27 cellular contexts compared by ENCODE assay signal in the genomic region with DNA sequence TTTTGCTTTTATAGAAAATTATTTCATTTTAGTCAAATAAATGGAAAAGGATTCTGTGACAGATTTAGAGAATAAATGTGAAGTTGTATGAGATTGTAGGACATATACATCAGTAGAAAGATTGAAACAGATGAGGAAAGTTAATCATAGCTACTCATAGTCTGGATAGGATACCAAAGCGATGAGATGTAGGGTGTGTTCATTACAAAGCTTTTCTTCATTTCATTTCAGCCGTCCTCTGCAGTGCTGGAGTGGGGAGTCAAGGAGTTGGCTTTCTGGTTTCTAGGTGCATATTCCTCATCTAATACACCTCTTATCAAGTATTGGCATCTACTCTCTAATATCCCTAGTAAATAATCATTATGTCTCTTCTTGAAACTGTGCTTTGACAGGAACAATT.
"Had no signal": no experiment of that assay in that cellular context is flagged by ENCODE, and none has a peak within 500 bp of the region (broad histone marks: within the 10 kb centered on the region; RNA-seq: fewer than 3 reads in every experiment).

No MANE protein-coding gene starts in this region.

- H3K4me1 ChIP-seq: ascending aorta, esophagus muscularis mucosa, parathyroid adenoma, right atrium auricular region, suprapubic skin, tibial artery, upper lobe of right lung had no signal

- H3K4me3 Mint-ChIP-seq: activated CD4-positive, alpha-beta T cell treated with anti-CD3 and anti-CD28 coated beads for 36 hours; activated CD8-positive, alpha-beta memory T cell treated with anti-CD3 and anti-CD28 coated beads, Interleukin-2, amount 10 ng/mL, durations not matched to agents 7 days and 5 days; activated CD8-positive, alpha-beta T cell treated with anti-CD3 and anti-CD28 coated beads, Interleukin-2, amount 10 ng/mL, durations not matched to agents 7 days and 5 days; activated naive CD8-positive, alpha-beta T cell treated with anti-CD3 and anti-CD28 coated beads for 36 hours; brain; mesothelial cell of epicardium; naive B cell; T-cell had no signal

- H3K27me3 Mint-ChIP-seq: activated CD4-positive, alpha-beta T cell treated with anti-CD3 and anti-CD28 coated beads for 36 hours; activated CD8-positive, alpha-beta memory T cell treated with anti-CD3 and anti-CD28 coated beads, Interleukin-2, amount 10 ng/mL, durations not matched to agents 7 days and 5 days; brain; naive B cell; T-cell had no signal

- H3K4me1 Mint-ChIP-seq: activated CD4-positive, alpha-beta T cell treated with anti-CD3 and anti-CD28 coated beads for 36 hours; activated CD8-positive, alpha-beta memory T cell treated with anti-CD3 and anti-CD28 coated beads, Interleukin-2, amount 10 ng/mL, durations not matched to agents 7 days and 5 days; brain; mesothelial cell of epicardium; naive B cell; T-cell had no signal

- H3K27ac Mint-ChIP-seq: activated CD4-positive, alpha-beta T cell treated with anti-CD3 and anti-CD28 coated beads for 36 hours; activated CD8-positive, alpha-beta memory T cell treated with anti-CD3 and anti-CD28 coated beads, Interleukin-2, amount 10 ng/mL, durations not matched to agents 7 days and 5 days; activated CD8-positive, alpha-beta T cell treated with anti-CD3 and anti-CD28 coated beads, Interleukin-2, amount 10 ng/mL, durations not matched to agents 7 days and 5 days; activated naive CD8-positive, alpha-beta T cell treated with anti-CD3 and anti-CD28 coated beads for 36 hours; activated T-helper 2 cell treated with anti-CD3 and anti-CD28 coated beads, Interferon-gamma antibody, Interleukin-2, Interleukin-4, amounts not matched to agents 10 μg/mL and 5 μg/mL and 100 μg/mL, durations not matched to agents 14 hours and 24 hours and 36 hours; brain; mesothelial cell of epicardium; naive B cell; T-cell had no signal

- H2AFZ ChIP-seq: parathyroid adenoma had no signal

- DNase-seq: activated CD4-positive, alpha-beta T cell treated with anti-CD3 and anti-CD28 coated beads for 36 hours; activated CD4-positive, CD25-positive, alpha-beta regulatory T cell; activated CD8-positive, alpha-beta memory T cell treated with anti-CD3 and anti-CD28 coated beads, Interleukin-2, amount 10 ng/mL, durations not matched to agents 7 days and 5 days; activated CD8-positive, alpha-beta T cell treated with anti-CD3 and anti-CD28 coated beads, Interleukin-2, amount 10 ng/mL, durations not matched to agents 7 days and 5 days; activated naive CD4-positive, alpha-beta T cell treated with Interleukin-2 at 50 U/mL for 16 hours; activated naive CD8-positive, alpha-beta T cell treated with anti-CD3 and anti-CD28 coated beads for 36 hours; activated T-cell treated with anti-CD3 and anti-CD28 coated beads, Interleukin-2, amount 50 U/mL, for 48 hours; caudate nucleus; cortex of kidney; glutamatergic neuron; islet precursor cell; left colon; naive B cell; stimulated activated CD4-positive, alpha-beta T cell treated with anti-CD3 and anti-CD28 coated beads, Interleukin-15, amount 100 ng/mL, for 24 hours; stimulated activated CD4-positive, alpha-beta T cell treated with anti-CD3 and anti-CD28 coated beads, Interleukin-2, amount 100 ng/mL, for 24 hours; stimulated activated naive CD4-positive, alpha-beta T cell; T-cell; tibial artery; upper lobe of right lung had no signal

- H3K27me3 ChIP-seq: ascending aorta, esophagus muscularis mucosa, right atrium auricular region, suprapubic skin, tibial artery, upper lobe of right lung had no signal

- ATAC-seq: activated CD4-positive, alpha-beta T cell treated with anti-CD3 and anti-CD28 coated beads for 36 hours; activated CD8-positive, alpha-beta memory T cell treated with anti-CD3 and anti-CD28 coated beads, Interleukin-2, amount 10 ng/mL, durations not matched to agents 7 days and 5 days; activated CD8-positive, alpha-beta T cell treated with anti-CD3 and anti-CD28 coated beads, Interleukin-2, amount 10 ng/mL, durations not matched to agents 7 days and 5 days; left colon; T-cell; upper lobe of right lung had no signal

- H3K27ac ChIP-seq: ascending aorta, esophagus muscularis mucosa, parathyroid adenoma, right atrium auricular region, suprapubic skin, tibial artery, upper lobe of right lung had no signal

- H3K36me3 Mint-ChIP-seq: activated CD8-positive, alpha-beta memory T cell treated with anti-CD3 and anti-CD28 coated beads, Interleukin-2, amount 10 ng/mL, durations not matched to agents 7 days and 5 days; activated naive CD8-positive, alpha-beta T cell treated with anti-CD3 and anti-CD28 coated beads for 36 hours; mesothelial cell of epicardium; naive B cell; T-cell had no signal

- H3K36me3 ChIP-seq: ascending aorta, esophagus muscularis mucosa, right atrium auricular region, suprapubic skin, tibial artery, upper lobe of right lung had no signal

- H3K9me3 ChIP-seq: esophagus muscularis mucosa, tibial artery, upper lobe of right lung had no signal

- H3K9ac ChIP-seq: parathyroid adenoma had no signal

- H3K4me3 ChIP-seq: ascending aorta, esophagus muscularis mucosa, right atrium auricular region, suprapubic skin, tibial artery, upper lobe of right lung had no signal
